In the genomic region with DNA sequence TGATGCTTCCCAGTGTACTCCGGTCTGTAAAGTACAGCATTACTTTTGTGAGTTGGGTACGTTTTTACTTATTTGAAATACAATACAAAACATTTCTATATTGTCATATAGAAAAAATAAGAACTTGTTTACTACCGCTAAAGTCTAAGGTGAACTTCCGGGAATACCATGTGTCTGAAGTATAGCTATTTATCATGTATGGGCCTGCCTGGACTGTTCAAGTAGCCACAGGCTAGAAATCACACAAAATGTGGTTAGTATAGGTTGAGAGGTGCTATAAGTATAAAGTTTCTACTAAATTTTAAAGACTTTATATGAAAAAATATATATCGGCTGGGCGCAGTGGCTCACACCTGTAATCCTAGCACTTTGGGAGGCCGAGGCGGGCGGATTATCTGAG, we compare ENCODE assay signal across 22 cellular contexts.
DNase-seq lines count a peak whose midpoint lies in the region; ATAC-seq and TF ChIP-seq lines count a peak whose summit lies in the region.
"Had no signal": no experiment of that assay in that cellular context is flagged by ENCODE, and none has a peak within 500 bp of the region (broad histone marks: within the 10 kb centered on the region; RNA-seq: fewer than 3 reads in every experiment).

No MANE protein-coding gene starts in this region.

- no peaks in the 10 kb centered on the region for H3K27me3 Mint-ChIP-seq in memory B cell
- H3K27me3 Mint-ChIP-seq: B cell; CD4-positive, alpha-beta memory T cell; CD4-positive, CD25-positive, alpha-beta regulatory T cell; CD8-positive, alpha-beta memory T cell had no signal

- H3K9me3 Mint-ChIP-seq in memory B cell = no peaks in the 10 kb centered on the region
- H3K9me3 Mint-ChIP-seq: CD4-positive, alpha-beta memory T cell; CD4-positive, CD25-positive, alpha-beta regulatory T cell; CD8-positive, alpha-beta memory T cell had no signal

- H3K4me1 Mint-ChIP-seq in memory B cell = peaks cover 2% of the 10 kb centered on the region
- H3K4me1 Mint-ChIP-seq: B cell, CD14-positive monocyte had no signal

- peak; percentile 3 for DNase-seq in HPDE6-E6E7 (ENCODE audit: extremely low spot score)
- DNase-seq in epithelial cell of esophagus (ENCODE audit: low read depth) = peak; percentile 62
- DNase-seq in memory B cell (ENCODE audit: low spot score in 2 of 2) = no peak
- DNase-seq in foreskin melanocyte = no peak
- DNase-seq in C1 segment of cervical spinal cord (lab: John Stamatoyannopoulos, UW) = no peak
- DNase-seq: AML-193; CD4-positive, alpha-beta memory T cell; CD4-positive, CD25-positive, alpha-beta regulatory T cell; CD8-positive, alpha-beta memory T cell; COR-L47; DMS 273 treated with DMSO at 0.1 percent for 48 hours; DMS153; DMS53; DMS79; DND-41; EL; GDM1 had no signal

- H3K4me3 Mint-ChIP-seq in memory B cell = no peak overlapping the region
- H3K4me3 Mint-ChIP-seq: B cell; CD14-positive monocyte; CD4-positive, alpha-beta memory T cell; CD4-positive, CD25-positive, alpha-beta regulatory T cell; CD8-positive, alpha-beta memory T cell had no signal

- no peak for ATAC-seq in memory B cell (ENCODE audit: low read depth)
- ATAC-seq: A549, GM12878 had no signal

- H3K27ac Mint-ChIP-seq in memory B cell = peak overlapping the region; percentile 53
- H3K27ac Mint-ChIP-seq: B cell; CD14-positive monocyte; CD4-positive, alpha-beta memory T cell; CD4-positive, CD25-positive, alpha-beta regulatory T cell; CD8-positive, alpha-beta memory T cell had no signal

- TF ChIP-seq CTCF in epithelial cell of esophagus (IDR thresholded peaks at IDR 0.05; ENCODE audit: insufficient read depth, low read depth, low read length, missing control alignments) = no peak

- peaks cover 26% of the 10 kb centered on the region for H3K36me3 Mint-ChIP-seq in memory B cell

- H3K4me3 ChIP-seq in epithelial cell of esophagus (ENCODE audit: low read length) = no peak overlapping the region
- H3K4me3 ChIP-seq: A549; BLaER1 treated with 17β-estradiol and CSF1 and Interleukin-3, amounts not matched to agents 10 nM and 100 nM; GM12878 had no signal

Comparison
In these comparisons a context has a peak if more than half of its experiments do, and no peak if none do; other contexts are left out.
1. DNase-seq: peak in HPDE6-E6E7 (single experiment) and epithelial cell of esophagus (single experiment); none in memory B cell (0 of 2), foreskin melanocyte (single experiment) and C1 segment of cervical spinal cord (0 of 14).